1 cellular context compared by ENCODE assay signal in genomic region chr17:46182961-46183360, GRCh38.
TF ChIP-seq lines count a peak whose summit lies in the region.

No MANE protein-coding gene starts in this region.

TF ChIP-seq in HEK293, 187 proteins besides CTCF, POLR2A, EP300 and RAD21 (continued from another document):
- no peak for TF ChIP-seq PRDM4 (tag by site-specific recombination; IDR thresholded peaks at IDR 0.05)
- no peak for TF ChIP-seq ZNF423 (tag by site-specific recombination; IDR thresholded peaks at IDR 0.05)
- TF ChIP-seq ZSCAN4 (tag by site-specific recombination; IDR thresholded peaks at IDR 0.05), result no peak
- no peak for TF ChIP-seq ZBTB7A (tag by site-specific recombination; IDR thresholded peaks at IDR 0.05; ENCODE audit: low read depth)
- TF ChIP-seq ZNF121 (tag by site-specific recombination; IDR thresholded peaks at IDR 0.05), result no peak
- no peak for TF ChIP-seq ZNF585B (tag by site-specific recombination; IDR thresholded peaks at IDR 0.05)
- peak; percentile 42 for TF ChIP-seq OSR2 (tag by site-specific recombination; IDR thresholded peaks at IDR 0.05)
- no peak for TF ChIP-seq KLF7 (tag by site-specific recombination; IDR thresholded peaks at IDR 0.05; ENCODE audit: borderline replicate concordance)
- no peak for TF ChIP-seq ZNF473 (tag by site-specific recombination; IDR thresholded peaks at IDR 0.05)
- TF ChIP-seq TCF7L2 (IDR thresholded peaks at IDR 0.05; ENCODE audit: borderline replicate concordance, low read depth, low read length), result no peak
- TF ChIP-seq OVOL3 (tag by site-specific recombination; IDR thresholded peaks at IDR 0.05), result no peak
- 0 out of 2 replicates have a peak, but pooled peaks have one; percentile 20 for TF ChIP-seq ZNF660 (tag by site-specific recombination; IDR thresholded peaks at IDR 0.05)
- TF ChIP-seq ZSCAN16 (tag by site-specific recombination; IDR thresholded peaks at IDR 0.05), result no peak
- TF ChIP-seq ZNF221 (tag by site-specific recombination; IDR thresholded peaks at IDR 0.05; ENCODE audit: borderline replicate concordance), result no peak
- no peak for TF ChIP-seq ZNF2 (tag by site-specific recombination; IDR thresholded peaks at IDR 0.05)
- TF ChIP-seq ZNF658 (tag by site-specific recombination; IDR thresholded peaks at IDR 0.05), result no peak
- no peak for TF ChIP-seq ZNF501 (tag by site-specific recombination; IDR thresholded peaks at IDR 0.05)
TF ChIP-seq in HEK293: peak in this region for 6.
